15 cellular contexts compared by ENCODE assay signal in genomic region chr9:106653111-106653697, GRCh38.
A peak's percentile ranks its signal among the peaks of the same experiment; 100 is the strongest.
DNase-seq lines count a peak whose midpoint lies in the region; ATAC-seq lines count a peak whose summit lies in the region.
"Had no signal": no experiment of that assay in that cellular context is flagged by ENCODE, and none has a peak within 500 bp of the region (broad histone marks: within the 10 kb centered on the region; RNA-seq: fewer than 3 reads in every experiment).

No MANE protein-coding gene starts in this region.

- DNase-seq in AG08395 (ENCODE audit: low spot score) (peak; percentile 2), NCI-H226 (peak; percentile 4), fibroblast of gingiva (ENCODE audit: low read depth) (peak; percentile 35), myocyte (ENCODE audit: low read depth) (peak; percentile 4), left colon (no peak), SIG-M5 (lab: John Stamatoyannopoulos, UW) (no peak)
- DNase-seq: C1 segment of cervical spinal cord, COR-L47, GF-D8, NCI-H1436, NCI-H2029 treated with DMSO at 0.1 percent for 48 hours, NCI-H524, SK-N-SH had no signal

- intact Hi-C loops in left colon (cut with DNase I, micrococcal nuclease): no loop called here

- ATAC-seq in GM21825 (IDR thresholded peaks at IDR 0.05; ENCODE audit: unreplicated experiment) (no peak), left colon (no peak), HG03565 (IDR thresholded peaks at IDR 0.05; ENCODE audit: unreplicated experiment) (no peak)

Comparison
In these comparisons a context has a peak if more than half of its experiments do, and no peak if none do; other contexts are left out.
1. DNase-seq: peak in AG08395 (single experiment), NCI-H226 (single experiment), fibroblast of gingiva (single experiment) and myocyte (single experiment); none in left colon (0 of 2) and SIG-M5 (single experiment).